Comparison of ENCODE assay signal across 8 cellular contexts in genomic region chr5:138339086-138339456, GRCh38. TPM values are rescaled to one million over a fixed set of nuclear protein-coding genes. Genes with fewer than 3 reads are reported as not detected.
DNase-seq lines count a peak whose midpoint lies in the region; ATAC-seq and TF ChIP-seq lines count a peak whose summit lies in the region.

No MANE protein-coding gene starts in this region.

- WGBS in GM23248 (ENCODE audit: low coverage in 1 of 2, low lambda C conversion rate in 2 of 2, missing lambda C conversion rate in 2 of 2), 2 experiments = 2 to 3% methylated on average over 8 of the region's 8 CpGs
- 5 to 13% (median 9%) methylated on average over 8 of the region's 8 CpGs for WGBS in psoas muscle, 3 donors

- intact Hi-C loops in psoas muscle (cut with DNase I) = no loop called here

- peaks cover 19% of the 10 kb centered on the region; the same call in 1 of the 2 replicates for H3K36me3 ChIP-seq in GM23248 (ENCODE audit: low read depth)
- H3K36me3 ChIP-seq in SU-DHL-6 (ENCODE audit: low read length) = peaks cover 10% of the 10 kb centered on the region; the same call in 1 of the 2 replicates
- peaks cover 3 to 43% of the 10 kb centered on the region in 2 donors for H3K36me3 ChIP-seq in psoas muscle (ENCODE audit: insufficient read depth in 1 of 2, low read depth in 1 of 2)

- H3K9me3 ChIP-seq in GM23248 (ENCODE audit: low read depth) (no peaks in the 10 kb centered on the region), SU-DHL-6 (ENCODE audit: insufficient read depth, low read length) (no peaks in the 10 kb centered on the region), psoas muscle (no peaks in the 10 kb centered on the region)

- peaks cover 16% of the 10 kb centered on the region for H3K4me1 ChIP-seq in GM23248 (ENCODE audit: insufficient read depth)
- peaks cover 22% of the 10 kb centered on the region for H3K4me1 ChIP-seq in psoas muscle

- H3K9me2 ChIP-seq in GM23248 (ENCODE audit: insufficient read depth) = no peaks in the 10 kb centered on the region
- no peaks in the 10 kb centered on the region for H3K9me2 ChIP-seq in SU-DHL-6 (replicated peaks; ENCODE audit: insufficient read depth, low read length)

- peak overlapping the region; percentile 95 for H3K9ac ChIP-seq in GM23248
- H3K9ac ChIP-seq in SU-DHL-6 (ENCODE audit: low read length) = peak overlapping the region; percentile 88

- DNase-seq in GM23248 = peak; percentile 57
- peak; percentile 34 for DNase-seq in fibroblast of the aortic adventitia (ENCODE audit: low read depth)
- DNase-seq in psoas muscle = no peak
- no peak for DNase-seq in stimulated activated CD4-positive, alpha-beta T cell treated with anti-CD3 and anti-CD28 coated beads, Interleukin-2, amount 100 ng/mL, for 24 hours
- no peak for DNase-seq in GM19240 (ENCODE audit: insufficient read length, low spot score)

- in situ Hi-C loops in GM23248 (cut with MboI) = no loop called here

- H2AFZ ChIP-seq in GM23248 (peak overlapping the region; percentile 90), SU-DHL-6 (ENCODE audit: low read depth, low read length, severe bottlenecking) (peak overlapping the region; percentile 21)

- H4K20me1 ChIP-seq in GM23248 (ENCODE audit: insufficient read depth) = no peaks in the 10 kb centered on the region
- H4K20me1 ChIP-seq in SU-DHL-6 (ENCODE audit: low read depth, low read length) = no peaks in the 10 kb centered on the region

- H3K4me2 ChIP-seq in GM23248 (ENCODE audit: unreplicated experiment) (peak overlapping the region; percentile 99), SU-DHL-6 (ENCODE audit: low read depth, low read length, poor library complexity, severe bottlenecking) (peak overlapping the region; percentile 94)

- H3K27ac ChIP-seq in GM23248 = peak overlapping the region; percentile 92
- peak overlapping the region; percentile 56 for H3K27ac ChIP-seq in SU-DHL-6 (ENCODE audit: low read depth, low read length)
- peak overlapping the region; percentile 99 for H3K27ac ChIP-seq in psoas muscle

- no peaks in the 10 kb centered on the region for H3F3A ChIP-seq in GM23248 (ENCODE audit: insufficient read depth)
- H3F3A ChIP-seq in SU-DHL-6 (ENCODE audit: insufficient read depth) = peaks cover 13% of the 10 kb centered on the region; the same call in 1 of the 2 replicates

- H3K4me3 ChIP-seq in GM23248 (peak overlapping the region; percentile 82), SU-DHL-6 (ENCODE audit: insufficient read depth, low read length, poor library complexity, severe bottlenecking) (peak overlapping the region; percentile 67), fibroblast of the aortic adventitia (ENCODE audit: low read depth, low read length) (peak overlapping the region; percentile 95), psoas muscle (peak overlapping the region; percentile 73)

- H3K79me2 ChIP-seq in GM23248 (ENCODE audit: insufficient read depth) = peaks cover 60% of the 10 kb centered on the region
- peaks cover 31% of the 10 kb centered on the region for H3K79me2 ChIP-seq in SU-DHL-6 (ENCODE audit: insufficient read depth, low read length)

- H3K27me3 ChIP-seq in GM23248 (replicated peaks; ENCODE audit: insufficient read depth) (no peaks in the 10 kb centered on the region), SU-DHL-6 (ENCODE audit: low read length) (no peaks in the 10 kb centered on the region), psoas muscle (ENCODE audit: insufficient read depth in 3 of 3, low read length in 2 of 3) (no peaks in the 10 kb centered on the region)

- ATAC-seq in psoas muscle (no peak), GM19035 (IDR thresholded peaks at IDR 0.05; ENCODE audit: unreplicated experiment) (no peak), GM21526 (IDR thresholded peaks at IDR 0.05; ENCODE audit: low FRiP score, unreplicated experiment) (no peak)

- TF ChIP-seq CTCF in SU-DHL-6 (IDR thresholded peaks at IDR 0.05; ENCODE audit: insufficient read depth, low read length, poor library complexity, severe bottlenecking) (no peak), fibroblast of the aortic adventitia (IDR thresholded peaks at IDR 0.05; ENCODE audit: insufficient read depth, low read length) (no peak), psoas muscle (IDR thresholded peaks at IDR 0.05) (no peak)

RNA-seq across cellular contexts. Expression of gene FAM53C, which starts 1.0 kb away (rescaled TPM):
- total RNA-seq in GM23248 (2014; rRNA removed; shearing (Covaris generic)) = 26.8 and 34.8 TPM in 2 replicates
- 25.5 and 26.7 TPM in 2 replicates for polyA plus RNA-seq in GM23248 (2016; fragmentation: Nextera tagmentation; extraction: Ambion mirVana)
- total RNA-seq in fibroblast of the aortic adventitia (ENCODE audit: low replicate concordance) = 16.4 and 25.6 TPM in 2 replicates
- 10 to 100 TPM; 35.9 to 57.6 (median 36.9) TPM for total RNA-seq in psoas muscle
- polyA plus RNA-seq in psoas muscle = 10 to 100 TPM; 10.8 to 50.3 (median 23.5) TPM

RNA-seq across cellular contexts. Expression of gene CDC25C, which starts 7.5 kb away (rescaled TPM):
- total RNA-seq in GM23248 (2014; rRNA removed; shearing (Covaris generic)) = 4.5 and 5.9 TPM in 2 replicates
- 2.9 and 4.4 TPM in 2 replicates for polyA plus RNA-seq in GM23248 (2016; fragmentation: Nextera tagmentation; extraction: Ambion mirVana)
- total RNA-seq in fibroblast of the aortic adventitia (ENCODE audit: low replicate concordance) = 0.16 and 8.9 TPM in 2 replicates
- not detected for total RNA-seq in psoas muscle
- polyA plus RNA-seq in psoas muscle = under 1 TPM in 1 of 3 donors, not detected in 2; 0.12 TPM

RNA-seq across cellular contexts. Expression of gene KDM3B, which starts 13.4 kb away (rescaled TPM):
- 26.8 and 28.3 TPM in 2 replicates for total RNA-seq in GM23248 (2014; rRNA removed; shearing (Covaris generic))
- polyA plus RNA-seq in GM23248 (2016; fragmentation: Nextera tagmentation; extraction: Ambion mirVana) (9.8 and 12.6 TPM in 2 replicates), psoas muscle (10 to 100 TPM; 11.7 to 52.7 (median 28.9) TPM)
- total RNA-seq in fibroblast of the aortic adventitia (ENCODE audit: low replicate concordance) (47.1 and 89.5 TPM in 2 replicates), psoas muscle (10 to 100 TPM; 49.0 to 58.3 (median 54.1) TPM)

Comparison
In these comparisons a context has a peak if more than half of its experiments do, and no peak if none do; other contexts are left out.
1. DNase-seq: peak in GM23248 (single experiment) and fibroblast of the aortic adventitia (single experiment); none in psoas muscle (0 of 2), stimulated activated CD4-positive, alpha-beta T cell treated with anti-CD3 and anti-CD28 coated beads, Interleukin-2, amount 100 ng/mL, for 24 hours (0 of 2) and GM19240 (single experiment).
2. Peak in every context shown above with its lines, with median percentiles within 50 percentile points of each other: H3K27ac ChIP-seq and H3K4me3 ChIP-seq.